Comparison of ENCODE assay signal across 2 cellular contexts in the genomic region with DNA sequence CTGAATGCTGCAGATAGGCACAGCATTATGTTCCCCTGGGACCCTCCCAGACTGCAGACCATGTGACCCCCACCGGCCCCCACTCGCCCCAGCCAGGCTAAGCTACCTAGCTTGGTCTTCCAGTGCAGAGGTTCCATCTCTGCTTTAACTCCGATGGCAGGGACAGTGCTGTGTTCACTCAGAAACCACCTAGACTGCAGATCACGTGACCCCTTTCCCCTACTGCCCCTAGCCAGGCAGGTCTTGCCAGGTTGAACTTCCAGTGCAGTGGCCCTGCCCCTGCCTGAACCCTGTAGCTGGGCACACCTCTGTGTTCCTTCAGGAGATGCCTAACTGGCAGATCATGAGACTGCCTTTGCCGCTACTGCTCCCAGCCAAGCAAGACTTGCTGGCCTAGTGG.
TF ChIP-seq lines count a peak whose summit lies in the region.

No MANE protein-coding gene starts in this region.

TF ChIP-seq in IMR-90, 13 proteins besides CTCF, POLR2A, EP300 and RAD21 (continued from another document):
- TF ChIP-seq SMC3 (IDR thresholded peaks at IDR 0.05; ENCODE audit: low read depth, low read length) (no peak), RCOR1 (IDR thresholded peaks at IDR 0.05; ENCODE audit: insufficient replicate concordance, low read length) (no peak), ELK1 (IDR thresholded peaks at IDR 0.05; ENCODE audit: borderline replicate concordance, low read depth, low read length) (no peak), BHLHE40 (IDR thresholded peaks at IDR 0.05; ENCODE audit: low read depth, low read length) (no peak), MXI1 (IDR thresholded peaks at IDR 0.05; ENCODE audit: borderline replicate concordance, low read depth, low read length) (no peak), CEBPB (IDR thresholded peaks at IDR 0.05; ENCODE audit: low read depth, low read length) (no peak), FOS (IDR thresholded peaks at IDR 0.05; ENCODE audit: low read depth, low read length) (no peak), MAZ (IDR thresholded peaks at IDR 0.05; ENCODE audit: borderline replicate concordance, low read depth, low read length) (no peak)

TF ChIP-seq in HepG2, 621 proteins besides CTCF, POLR2A, EP300 and RAD21 (continued from another document):
- TF ChIP-seq MXD3 (CRISPR knock-in tag; IDR thresholded peaks at IDR 0.05) (no peak), PTBP1 (IDR thresholded peaks at IDR 0.05; ENCODE audit: low read depth, low read length, poor library complexity, severe bottlenecking) (no peak), RAD51 (IDR thresholded peaks at IDR 0.05; ENCODE audit: borderline replicate concordance) (peak; percentile 77; the same call in 1 of the 2 replicates), ZFP37 (CRISPR knock-in tag; IDR thresholded peaks at IDR 0.05; ENCODE audit: borderline replicate concordance) (no peak), HNRNPLL (IDR thresholded peaks at IDR 0.05; ENCODE audit: low read depth, low read length, poor library complexity, severe bottlenecking) (no peak), ZNF549 (CRISPR knock-in tag; IDR thresholded peaks at IDR 0.05) (no peak), USF2 (IDR thresholded peaks at IDR 0.05; ENCODE audit: low read depth, low read length) (peak; percentile 50; the same call in 1 of the 2 replicates), USF2 (CRISPR knock-in tag; IDR thresholded peaks at IDR 0.05; ENCODE audit: borderline replicate concordance) (no peak), ZBTB21 (CRISPR knock-in tag; IDR thresholded peaks at IDR 0.05) (no peak), ZFP82 (CRISPR knock-in tag; IDR thresholded peaks at IDR 0.05; ENCODE audit: borderline replicate concordance) (no peak), GTF3A (CRISPR knock-in tag; conservative IDR thresholded peaks at IDR 0.05) (no peak), ZKSCAN5 (CRISPR knock-in tag; IDR thresholded peaks at IDR 0.05) (no peak), CBX5 (CRISPR knock-in tag; IDR thresholded peaks at IDR 0.05; ENCODE audit: borderline replicate concordance) (no peak)
- TF ChIP-seq, protein P1, sequence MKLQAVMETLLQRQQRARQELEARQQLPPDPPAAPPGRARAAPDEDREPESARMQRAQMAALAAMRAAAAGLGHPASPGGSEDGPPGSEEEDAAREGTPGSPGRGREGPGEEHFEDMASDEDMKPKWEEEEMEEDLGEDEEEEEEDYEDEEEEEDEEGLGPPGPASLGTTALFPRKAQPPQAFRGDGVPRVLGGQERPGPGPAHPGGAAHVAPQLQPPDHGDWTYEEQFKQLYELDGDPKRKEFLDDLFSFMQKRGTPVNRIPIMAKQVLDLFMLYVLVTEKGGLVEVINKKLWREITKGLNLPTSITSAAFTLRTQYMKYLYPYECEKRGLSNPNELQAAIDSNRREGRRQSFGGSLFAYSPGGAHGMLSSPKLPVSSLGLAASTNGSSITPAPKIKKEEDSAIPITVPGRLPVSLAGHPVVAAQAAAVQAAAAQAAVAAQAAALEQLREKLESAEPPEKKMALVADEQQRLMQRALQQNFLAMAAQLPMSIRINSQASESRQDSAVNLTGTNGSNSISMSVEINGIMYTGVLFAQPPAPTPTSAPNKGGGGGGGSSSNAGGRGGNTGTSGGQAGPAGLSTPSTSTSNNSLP (IDR thresholded peaks at IDR 0.05; ENCODE audit: low read depth, low read length), result no peak
